In genomic region chr2:135256531-135257258, GRCh38 we compare ENCODE assay signal across 20 cellular contexts.
DNase-seq lines count a peak whose midpoint lies in the region; FAIRE-seq and TF ChIP-seq lines count a peak whose summit lies in the region.
"Had no signal": no experiment of that assay in that cellular context is flagged by ENCODE, and none has a peak within 500 bp of the region (broad histone marks: within the 10 kb centered on the region; RNA-seq: fewer than 3 reads in every experiment).

No MANE protein-coding gene starts in this region.

- FAIRE-seq in bronchial epithelial cell (lab: Jason Lieb, UNC): no peak
- FAIRE-seq in keratinocyte (lab: Jason Lieb, UNC): peak; percentile 29
- FAIRE-seq: A549 had no signal

- no peak overlapping the region for H3K9ac ChIP-seq in keratinocyte (ENCODE audit: control insufficient read depth, extremely low read depth, insufficient read depth, low read length)

- H3K27ac ChIP-seq in keratinocyte (ENCODE audit: control insufficient read depth, insufficient read depth, low read length): peak overlapping the region; percentile 83
- no peak overlapping the region for H3K27ac ChIP-seq in Peyer's patch
- H3K27ac ChIP-seq: A549, heart left ventricle, prostate gland, VCaP had no signal

- no peaks in the 10 kb centered on the region for H3K79me2 ChIP-seq in keratinocyte (ENCODE audit: control insufficient read depth, insufficient read depth, low read length)

- H2AFZ ChIP-seq in keratinocyte (ENCODE audit: control insufficient read depth, low read length): no peak overlapping the region

- H3K4me3 ChIP-seq in AG10803 (ENCODE audit: low read length) (no peak overlapping the region), bronchial epithelial cell (ENCODE audit: low read depth, low read length) (no peak overlapping the region), keratinocyte (ENCODE audit: control insufficient read depth in 2 of 3, extremely low read depth in 1 of 3, insufficient read depth in 2 of 3, low read depth in 1 of 3, low read length in 3 of 3) (peak overlapping the region in 1 of 3 experiments; percentile 11), Peyer's patch (no peak overlapping the region)
- H3K4me3 ChIP-seq: A549, heart left ventricle, prostate gland had no signal

- H3K4me2 ChIP-seq in keratinocyte (ENCODE audit: control insufficient read depth, extremely low read depth, insufficient read depth, low read depth, low read length): no peak overlapping the region
- H3K4me2 ChIP-seq: A549 had no signal

- TF ChIP-seq CTCF in AG10803 (conservative IDR thresholded peaks at IDR 0.05; ENCODE audit: low read length): no peak
- TF ChIP-seq CTCF in bronchial epithelial cell (IDR thresholded peaks at IDR 0.05; ENCODE audit: insufficient read depth, low read length, severe bottlenecking): no peak
- no peak for TF ChIP-seq CTCF in keratinocyte (optimal IDR thresholded peaks at IDR 0.05 in 1 of 3, IDR thresholded peaks at IDR 0.05 in 1 of 3, conservative IDR thresholded peaks at IDR 0.05 in 1 of 3; ENCODE audit: extremely low read depth in 1 of 3, insufficient read depth in 2 of 3, low read length in 3 of 3)
- TF ChIP-seq CTCF in Peyer's patch (IDR thresholded peaks at IDR 0.05): no peak
- no peak for TF ChIP-seq CTCF in GM10248 (IDR thresholded peaks at IDR 0.05; ENCODE audit: control extremely low read depth, extremely low read depth, low read depth, missing control alignments)

- H3K27me3 ChIP-seq in bronchial epithelial cell (ENCODE audit: control insufficient read depth, insufficient read depth, low read length) (no peaks in the 10 kb centered on the region), keratinocyte (ENCODE audit: control insufficient read depth, extremely low read depth, insufficient read depth, low read length) (no peaks in the 10 kb centered on the region), Peyer's patch (no peaks in the 10 kb centered on the region)
- H3K27me3 ChIP-seq: heart left ventricle had no signal

- dilution Hi-C loops in keratinocyte (cut with MboI; ENCODE audit: extremely low pct_ligation_motif_present, low sequenced_read_pairs): no loop called here

- POLR2A ChIA-PET in GM10248 (lab: Yijun Ruan, JAX): no interaction called here

- no peaks in the 10 kb centered on the region for H3K36me3 ChIP-seq in bronchial epithelial cell (ENCODE audit: control insufficient read depth, insufficient read depth, low read length)
- no peaks in the 10 kb centered on the region for H3K36me3 ChIP-seq in keratinocyte (ENCODE audit: control insufficient read depth in 2 of 2, extremely low read depth in 1 of 2, insufficient read depth in 2 of 2, low read length in 2 of 2)
- H3K36me3 ChIP-seq in Peyer's patch: no peaks in the 10 kb centered on the region
- H3K36me3 ChIP-seq: heart left ventricle, prostate gland had no signal

- H3K4me1 ChIP-seq in keratinocyte (ENCODE audit: control insufficient read depth, extremely low read depth, insufficient read depth, low read length) (peaks cover 19% of the 10 kb centered on the region), Peyer's patch (no peaks in the 10 kb centered on the region)
- H3K4me1 ChIP-seq: A549, heart left ventricle, prostate gland had no signal

- H4K20me1 ChIP-seq in keratinocyte (ENCODE audit: control insufficient read depth, extremely low read depth, insufficient read depth, low read length): no peaks in the 10 kb centered on the region

- CTCF ChIA-PET in GM10248 (lab: Yijun Ruan, JAX): no interaction called here

- H3K9me1 ChIP-seq in keratinocyte (ENCODE audit: control insufficient read depth, extremely low read depth, insufficient read depth, low read length): no peaks in the 10 kb centered on the region

- H3K9me3 ChIP-seq in keratinocyte (ENCODE audit: control insufficient read depth, low read depth, low read length) (no peaks in the 10 kb centered on the region), Peyer's patch (no peaks in the 10 kb centered on the region)
- H3K9me3 ChIP-seq: A549, prostate gland had no signal

- TF ChIP-seq POLR2A in Peyer's patch (IDR thresholded peaks at IDR 0.05): no peak

- DNase-seq in AG10803 (ENCODE audit: low read depth) (peak; percentile 68), HT1080 (ENCODE audit: low read depth) (peak; percentile 39), bronchial epithelial cell (ENCODE audit: low read depth) (peak; percentile 89), keratinocyte (ENCODE audit: low read depth, low spot score) (no peak), NCI-H187 treated with DMSO at 0.1 percent for 48 hours (lab: John Stamatoyannopoulos, UW) (no peak), NCI-H128 (lab: John Stamatoyannopoulos, UW; ENCODE audit: unreplicated experiment) (no peak), Peyer's patch (no peak), GM10248 (ENCODE audit: extremely low spot score) (no peak)
- DNase-seq: activated CD4-positive, alpha-beta memory T cell treated with anti-CD3 and anti-CD28 coated beads for 36 hours; activated T-cell treated with anti-CD3 and anti-CD28 coated beads, Interleukin-2, amount 50 U/mL, for 24 hours; dermis blood vessel endothelial cell; DMS53; heart left ventricle; naive thymus-derived CD8-positive, alpha-beta T cell; NCI-H2081; NCI-H510A; SIG-M5 had no signal

Comparison
In these comparisons a context has a peak if more than half of its experiments do, and no peak if none do; other contexts are left out.
1. DNase-seq: peak in AG10803 (single experiment), HT1080 (single experiment) and bronchial epithelial cell (single experiment); none in keratinocyte (single experiment), NCI-H187 treated with DMSO at 0.1 percent for 48 hours (single experiment), NCI-H128 (single experiment), Peyer's patch (0 of 3) and GM10248 (single experiment).